ENCODE assay signal across 14 cellular contexts in genomic region chr2:134155134-134155533, GRCh38.
DNase-seq lines count a peak whose midpoint lies in the region; ATAC-seq, FAIRE-seq and TF ChIP-seq lines count a peak whose summit lies in the region.
"Had no signal": no experiment of that assay in that cellular context is flagged by ENCODE, and none has a peak within 500 bp of the region (broad histone marks: within the 10 kb centered on the region; RNA-seq: fewer than 3 reads in every experiment).

No MANE protein-coding gene starts in this region.

- TF ChIP-seq CTCF in GM12878 (IDR thresholded peaks at IDR 0.05 in 2 of 3, conservative IDR thresholded peaks at IDR 0.05 in 1 of 3; ENCODE audit: control insufficient read depth in 2 of 3, extremely low read depth in 1 of 3, insufficient read depth in 1 of 3, low read depth in 3 of 3, low read length in 3 of 3) (no peak), breast epithelium (IDR thresholded peaks at IDR 0.05) (no peak)

- 0 out of 2 replicates have a peak overlapping the region, but pooled peaks have one; percentile 17 for H3K9ac ChIP-seq in GM12878 (ENCODE audit: control insufficient read depth, insufficient read depth, low read length)

- H3K9me3 ChIP-seq in GM12878 (replicated peaks; ENCODE audit: control insufficient read depth, insufficient read depth, low read length) (no peaks in the 10 kb centered on the region), breast epithelium (no peaks in the 10 kb centered on the region)
- H3K9me3 ChIP-seq: uterus had no signal

- FAIRE-seq in GM18507 (lab: Jason Lieb, UNC) = peak; percentile 89
- FAIRE-seq in GM12878 (lab: Jason Lieb, UNC) = peak; percentile 84
- FAIRE-seq: colon had no signal

- POLR2A ChIA-PET in GM12878 (lab: Charles Lee) = interaction anchor here (1.7 kb wide), 1 partner anchor 8 kb away, joined by 4 read pairs; no protein-coding TSS in a partner anchor

- intact Hi-C loops in GM12878 (cut with micrococcal nuclease; ENCODE audit: unreplicated experiment) (no loop called here), breast epithelium (cut with DNase I; ENCODE audit: low total_unique reads) (no loop called here)

- H3K36me3 ChIP-seq in GM12878 (ENCODE audit: control insufficient read depth in 2 of 2, insufficient read depth in 2 of 2, low read length in 1 of 2) (peaks cover 4 to 6% of the 10 kb centered on the region in 2 experiments; a peak in 2 of 4 replicates), breast epithelium (no peaks in the 10 kb centered on the region)
- H3K36me3 ChIP-seq: uterus had no signal

- in situ Hi-C loops in GM12878 (cut with MboI) = no loop called here
- in situ Hi-C loops in G401 (cut with HindIII; ENCODE audit: low sequenced_read_pairs) = no loop called here

- TF ChIP-seq RAD21 in GM12878 (IDR thresholded peaks at IDR 0.05; ENCODE audit: insufficient read depth, low read depth, low read length) = no peak

- BruUV-seq in GM12878 (replicated peaks; lab: Mats Ljungman, UMichigan) = no TSS peak

- no peak overlapping the region for H3K27ac ChIP-seq in GM12878 (ENCODE audit: control insufficient read depth, insufficient read depth)
- no peak overlapping the region for H3K27ac ChIP-seq in breast epithelium
- H3K27ac ChIP-seq: uterus had no signal

- H3K27me3 ChIP-seq in GM12878 (replicated peaks in 1 of 2; ENCODE audit: control insufficient read depth in 2 of 2, insufficient read depth in 2 of 2, low read length in 1 of 2) = no peaks in the 10 kb centered on the region
- H3K27me3 ChIP-seq in breast epithelium = no peaks in the 10 kb centered on the region
- H3K27me3 ChIP-seq: uterus had no signal

- no peak for TF ChIP-seq EP300 in GM12878 (IDR thresholded peaks at IDR 0.05; ENCODE audit: borderline replicate concordance in 1 of 2, control insufficient read depth in 1 of 2, low read depth in 2 of 2, low read length in 2 of 2)

- SMC1A ChIA-PET in GM12878 (lab: Charles Lee; ENCODE audit: uncharacterized antibody, unreplicated experiment) = interaction anchor here (0.6 to 4.0 kb wide), 12 partner anchors 9 to 227 kb away, joined by 3 to 20 read pairs (median 4); no protein-coding TSS in a partner anchor

- RAD21 ChIA-PET in GM12878 (lab: Charles Lee; ENCODE audit: unreplicated experiment) = interaction anchor here (0.7 to 1.5 kb wide), 3 partner anchors 35 to 37 kb away, joined by 3 read pairs; no protein-coding TSS in a partner anchor

- TF ChIP-seq POLR2A in GM12878 (IDR thresholded peaks at IDR 0.05; ENCODE audit: low read depth, low read length) (no peak), breast epithelium (IDR thresholded peaks at IDR 0.05) (no peak)

- H4K20me1 ChIP-seq in GM12878 (ENCODE audit: control insufficient read depth, insufficient read depth) = peaks cover 12% of the 10 kb centered on the region

- CTCF ChIA-PET in GM12878 (lab: Yijun Ruan, JAX) = interaction anchor here (1.0 to 1.8 kb wide), 4 partner anchors 8 to 257 kb away, joined by 4 to 8 read pairs (median 6); no protein-coding TSS in a partner anchor

- H3K4me1 ChIP-seq in GM12878 (ENCODE audit: control insufficient read depth, insufficient read depth, low read length) = peaks cover 29% of the 10 kb centered on the region
- no peaks in the 10 kb centered on the region for H3K4me1 ChIP-seq in breast epithelium
- H3K4me1 ChIP-seq: uterus had no signal

- 0 out of 2 replicates have a peak overlapping the region, but pooled peaks have one; percentile 14 for H3K4me2 ChIP-seq in GM12878 (ENCODE audit: control insufficient read depth, insufficient read depth)

- WGBS in GM12878 (ENCODE audit: insufficient coverage, insufficient replicate concordance, low lambda C conversion rate, missing lambda C conversion rate) = 20% methylated on average over 4 of the region's 4 CpGs

- no peak overlapping the region for H3K4me3 ChIP-seq in GM12878
- no peak overlapping the region for H3K4me3 ChIP-seq in breast epithelium
- H3K4me3 ChIP-seq: uterus had no signal

- no peak overlapping the region for H2AFZ ChIP-seq in GM12878 (ENCODE audit: control insufficient read depth, low read depth, low read length)

- H3K79me2 ChIP-seq in GM12878 (ENCODE audit: control insufficient read depth, insufficient read depth, low read length) = peaks cover 77% of the 10 kb centered on the region

- DNase-seq in GM18507 (ENCODE audit: extremely low spot score, insufficient read length, low read depth) (no peak), GM12878 (ENCODE audit: low read depth, low spot score) (peak; percentile 56), breast epithelium (ENCODE audit: low spot score in 2 of 2) (no peak), HuH-7.5 (ENCODE audit: low spot score) (no peak), G401 (ENCODE audit: low spot score) (no peak), SW480 (ENCODE audit: low spot score) (no peak)
- DNase-seq: activated T-cell treated with anti-CD3 and anti-CD28 coated beads for 4 hours; DND-41; NCI-H2171 treated with DMSO at 0.1 percent for 48 hours; stimulated activated CD4-positive, alpha-beta T cell treated with anti-CD3 and anti-CD28 coated beads, Interleukin-4, amount 100 ng/mL, for 4 hours; uterus had no signal

- ATAC-seq in GM21367 (IDR thresholded peaks at IDR 0.05; ENCODE audit: unreplicated experiment) = peak; percentile 86
- peak; percentile 68 for ATAC-seq in HG03097 (IDR thresholded peaks at IDR 0.05; ENCODE audit: low FRiP score, unreplicated experiment)
- ATAC-seq in GM12878 = peak; percentile 78

TF ChIP-seq in GM12878, 131 proteins besides CTCF, POLR2A, EP300 and RAD21:
- 0 out of 2 replicates have a peak, but pooled peaks have one; percentile 44 for TF ChIP-seq BCL11A (IDR thresholded peaks at IDR 0.05; ENCODE audit: low read depth, low read length)
- TF ChIP-seq IKZF2 (IDR thresholded peaks at IDR 0.05) = peak; percentile 16 to 50; a peak in 2 of 4 replicates
- TF ChIP-seq EED (IDR thresholded peaks at IDR 0.05; ENCODE audit: low read depth) = peak; percentile 76
- no peak for TF ChIP-seq BCLAF1 (IDR thresholded peaks at IDR 0.05)
- peak; percentile 78; the same call in 2 of the 3 replicates for TF ChIP-seq POU2F2 (IDR thresholded peaks at IDR 0.05; ENCODE audit: borderline replicate concordance, low read depth, low read length)
- no peak for TF ChIP-seq HSF1 (IDR thresholded peaks at IDR 0.05; ENCODE audit: low read depth, low read length)
- TF ChIP-seq SPI1 (IDR thresholded peaks at IDR 0.05; ENCODE audit: borderline replicate concordance, insufficient read depth, low read depth, low read length) = peak; percentile 82
- TF ChIP-seq MEF2A (IDR thresholded peaks at IDR 0.05; ENCODE audit: insufficient read depth, low read depth, low read length) = no peak
